13 cellular contexts compared by ENCODE assay signal in the genomic region with DNA sequence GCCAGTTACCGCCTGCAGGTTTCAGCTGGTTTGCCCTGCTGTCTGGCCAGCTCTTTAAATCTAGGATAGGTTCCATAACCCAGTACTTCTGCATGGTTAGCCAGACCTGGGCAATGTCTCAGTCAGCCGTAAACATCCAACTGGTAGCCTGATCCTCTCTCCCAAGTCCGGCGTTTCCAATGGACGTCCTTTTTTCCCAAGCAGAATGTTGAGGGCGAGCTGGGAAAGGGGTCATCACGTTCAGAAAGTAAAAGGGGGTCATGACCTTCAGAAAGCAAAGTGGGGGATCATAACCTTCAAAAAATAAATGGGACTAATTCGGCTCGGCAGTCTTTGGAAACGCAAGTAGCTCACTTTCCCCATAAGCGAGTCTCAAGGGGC. TPM values are rescaled to one million over a fixed set of nuclear protein-coding genes. Genes with fewer than 3 reads are reported as not detected.
DNase-seq lines count a peak whose midpoint lies in the region; ATAC-seq and TF ChIP-seq lines count a peak whose summit lies in the region.
"Had no signal": no experiment of that assay in that cellular context is flagged by ENCODE, and none has a peak within 500 bp of the region (broad histone marks: within the 10 kb centered on the region; RNA-seq: fewer than 3 reads in every experiment).

No MANE protein-coding gene starts in this region.

- no peak overlapping the region for H3K27ac Mint-ChIP-seq in MCF 10A (ENCODE audit: low read depth, unreplicated experiment)
- H3K27ac Mint-ChIP-seq in activated naive CD8-positive, alpha-beta T cell: no peak overlapping the region

- H3K9me3 Mint-ChIP-seq in MCF 10A (ENCODE audit: unreplicated experiment): no peaks in the 10 kb centered on the region
- H3K9me3 Mint-ChIP-seq in activated naive CD8-positive, alpha-beta T cell (ENCODE audit: low read depth): no peaks in the 10 kb centered on the region
- H3K9me3 Mint-ChIP-seq: neural crest cell had no signal

- ATAC-seq in right lobe of liver (peak; percentile 10 to 36 (median 18)), HG03457 (IDR thresholded peaks at IDR 0.05; ENCODE audit: unreplicated experiment) (no peak)
- ATAC-seq: SK-N-SH treated with all-trans-retinoic acid at 6 μM for 48 hours had no signal

- peaks cover 6% of the 10 kb centered on the region for H3K4me1 Mint-ChIP-seq in MCF 10A (ENCODE audit: insufficient read depth, unreplicated experiment)
- peaks cover 3% of the 10 kb centered on the region for H3K4me1 Mint-ChIP-seq in activated naive CD8-positive, alpha-beta T cell (ENCODE audit: low read depth)
- H3K4me1 Mint-ChIP-seq: neural crest cell had no signal

- no TSS peak for BruUV-seq in MCF 10A (replicated peaks; lab: Mats Ljungman, UMichigan)

- H3K27ac ChIP-seq in breast epithelium (peak overlapping the region; percentile 76 to 77), right lobe of liver (peak overlapping the region; percentile 61 to 96 (median 96)), tibial nerve (peak overlapping the region in 1 of 4 donors; percentile 63)

- H3K27me3 ChIP-seq in breast epithelium: no peaks in the 10 kb centered on the region
- no peaks in the 10 kb centered on the region for H3K27me3 ChIP-seq in right lobe of liver
- no peaks in the 10 kb centered on the region for H3K27me3 ChIP-seq in tibial nerve

- H3K4me3 ChIP-seq in breast epithelium: peak overlapping the region; percentile 41 to 80 (median 64)
- peak overlapping the region; percentile 62 to 73 (median 71) for H3K4me3 ChIP-seq in right lobe of liver
- peak overlapping the region in 3 of 4 donors; percentile 37 to 59 (median 48) for H3K4me3 ChIP-seq in tibial nerve

- POLR2A ChIA-PET in MCF 10A (lab: Yijun Ruan, JAX): no interaction called here

- H3K27me3 Mint-ChIP-seq in MCF 10A (ENCODE audit: insufficient read depth, unreplicated experiment): no peaks in the 10 kb centered on the region
- peaks cover 17% of the 10 kb centered on the region for H3K27me3 Mint-ChIP-seq in activated naive CD8-positive, alpha-beta T cell

- CTCF ChIA-PET in MCF 10A (lab: Yijun Ruan, JAX): interaction anchor here (0.9 kb wide), 1 partner anchor 116 kb away, joined by 3 read pairs; no protein-coding TSS in a partner anchor

- intact Hi-C loops in breast epithelium (cut with DNase I; ENCODE audit: low total_unique reads) (no loop called here), MCF 10A (cut with micrococcal nuclease) (no loop called here), right lobe of liver (cut with DNase I) (no loop called here)

- H3K9me3 ChIP-seq in breast epithelium (no peaks in the 10 kb centered on the region), right lobe of liver (no peaks in the 10 kb centered on the region), tibial nerve (no peaks in the 10 kb centered on the region)

- peaks cover 2% of the 10 kb centered on the region for H3K36me3 Mint-ChIP-seq in MCF 10A (ENCODE audit: insufficient read depth, unreplicated experiment)
- no peaks in the 10 kb centered on the region for H3K36me3 Mint-ChIP-seq in activated naive CD8-positive, alpha-beta T cell

- TF ChIP-seq POLR2A in breast epithelium (IDR thresholded peaks at IDR 0.05): no peak
- TF ChIP-seq POLR2A in right lobe of liver (IDR thresholded peaks at IDR 0.05): no peak
- TF ChIP-seq POLR2A in tibial nerve (IDR thresholded peaks at IDR 0.05): no peak

- WGBS in right lobe of liver (ENCODE audit: insufficient coverage, low coverage, low lambda C conversion rate, missing lambda C conversion rate): 26% methylated on average over 11 of the region's 11 CpGs
- 75 to 80% methylated on average over 11 of the region's 11 CpGs for WGBS in tibial nerve, 2 donors

- H3K4me3 Mint-ChIP-seq in MCF 10A (ENCODE audit: unreplicated experiment): no peak overlapping the region
- peak overlapping the region; percentile 65 for H3K4me3 Mint-ChIP-seq in activated naive CD8-positive, alpha-beta T cell
- H3K4me3 Mint-ChIP-seq: neural crest cell had no signal

- no peak for DNase-seq in breast epithelium (ENCODE audit: low spot score in 2 of 2)
- no peak for DNase-seq in MCF 10A (ENCODE audit: unreplicated experiment)
- no peak for DNase-seq in right lobe of liver
- DNase-seq in tibial nerve (ENCODE audit: low spot score in 2 of 2): no peak
- no peak for DNase-seq in HuH-7 (ENCODE audit: low spot score)
- no peak for DNase-seq in NCI-H82 treated with DMSO at 0.1 percent for 48 hours (lab: John Stamatoyannopoulos, UW; ENCODE audit: unreplicated experiment)
- DNase-seq: C1 segment of cervical spinal cord, KBM-7, NCI-H446 had no signal

- H3K4me1 ChIP-seq in breast epithelium: no peaks in the 10 kb centered on the region
- peaks cover 0 to 33% (median 0%) of the 10 kb centered on the region in 4 donors for H3K4me1 ChIP-seq in right lobe of liver
- peaks cover 0 to 3% (median 0%) of the 10 kb centered on the region in 4 donors for H3K4me1 ChIP-seq in tibial nerve

- H3K36me3 ChIP-seq in breast epithelium (no peaks in the 10 kb centered on the region), right lobe of liver (no peaks in the 10 kb centered on the region), tibial nerve (no peaks in the 10 kb centered on the region)

- no peak for TF ChIP-seq EP300 in tibial nerve (IDR thresholded peaks at IDR 0.05)

- no peak for TF ChIP-seq CTCF in breast epithelium (IDR thresholded peaks at IDR 0.05)
- TF ChIP-seq CTCF in MCF 10A (IDR thresholded peaks at IDR 0.05; ENCODE audit: unreplicated experiment): no peak
- TF ChIP-seq CTCF in right lobe of liver (IDR thresholded peaks at IDR 0.05): no peak
- no peak for TF ChIP-seq CTCF in tibial nerve (IDR thresholded peaks at IDR 0.05)

RNA-seq across cellular contexts. Expression of a gene that starts 0.4 kb away (rescaled TPM):
- total RNA-seq in breast epithelium: 10 to 100 TPM in 1 of 3 donors, 1 to 10 TPM in 2; 5.9 to 26.9 (median 8.5) TPM
- total RNA-seq in MCF 10A (2022): not detected in 2 replicates
- total RNA-seq in right lobe of liver: 100 to 1,000 TPM; 149 to 328 (median 193) TPM
- total RNA-seq in tibial nerve: 1 to 10 TPM; 3.1 to 3.6 (median 3.2) TPM
- total RNA-seq: neural crest cell had no signal

RNA-seq across cellular contexts. Expression of a gene that starts 39.1 kb away (rescaled TPM):
- 100 to 1,000 TPM; 119 to 168 (median 165) TPM for total RNA-seq in breast epithelium
- total RNA-seq in MCF 10A (2022): 120 and 140 TPM in 2 replicates
- total RNA-seq in right lobe of liver: 100 to 1,000 TPM in 4 of 6 experiments, 10 to 100 TPM in 2; 78.6 to 273 (median 127) TPM
- total RNA-seq in tibial nerve: 100 to 1,000 TPM in 3 of 4 donors, 10 to 100 TPM in 1; 93.5 to 183 (median 155) TPM

Comparison
In these comparisons a context has a peak if more than half of its experiments do, and no peak if none do; other contexts are left out.
1. RNA of a gene that starts 0.4 kb away (total RNA-seq): 149 to 328 TPM in right lobe of liver; 5.9 to 26.9 TPM in breast epithelium, 3.1 to 3.6 TPM in tibial nerve and not detected in MCF 10A; every median in the first group is over 4 times any median in the second.
2. Peak in every context shown above with its lines, with median percentiles within 50 percentile points of each other: H3K4me3 ChIP-seq.